Comparison of ENCODE assay signal across 8 cellular contexts in the genomic region with DNA sequence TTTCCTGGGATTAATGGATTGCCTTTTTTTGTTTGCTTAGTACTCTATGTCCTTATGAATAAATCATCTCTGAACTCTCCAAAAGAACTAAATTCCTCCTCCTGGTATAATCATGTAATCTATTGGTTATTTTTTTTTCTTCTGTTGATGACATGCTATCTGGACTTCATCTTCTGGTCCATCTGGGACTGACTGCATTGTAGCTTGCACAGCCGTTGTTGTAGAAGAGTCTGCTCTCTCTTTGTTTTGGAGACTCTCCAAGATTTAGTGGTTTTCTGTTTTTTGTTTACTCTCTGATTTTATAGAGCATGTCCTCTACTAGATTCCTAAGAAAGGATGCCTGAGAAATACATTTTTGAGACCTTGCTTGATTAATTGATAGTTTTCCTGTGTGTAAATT. TPM values are rescaled to one million over a fixed set of nuclear protein-coding genes. Genes with fewer than 3 reads are reported as not detected.
A peak's percentile ranks its signal among the peaks of the same experiment; 100 is the strongest.
DNase-seq lines count a peak whose midpoint lies in the region; TF ChIP-seq lines count a peak whose summit lies in the region.

No MANE protein-coding gene starts in this region.

- POLR2A ChIA-PET in GM10248 (lab: Yijun Ruan, JAX): no interaction called here

- H4K8ac ChIP-seq in mesenchymal stem cell (ENCODE audit: low read length): no peak overlapping the region

- intact Hi-C loops in posterior vena cava (cut with DNase I): no loop called here
- intact Hi-C loops in activated T-helper 2 cell treated with anti-CD3 and anti-CD28 coated beads, Interferon-gamma antibody, Interleukin-2, Interleukin-4, amounts not matched to agents 10 μg/mL and 5 μg/mL and 100 μg/mL, durations not matched to agents 14 hours and 24 hours and 36 hours (cut with micrococcal nuclease): no loop called here

- H2BK120ac ChIP-seq in mesenchymal stem cell (ENCODE audit: low read depth, low read length): no peak overlapping the region

- CTCF ChIA-PET in GM10248 (lab: Yijun Ruan, JAX): no interaction called here

- no peaks in the 10 kb centered on the region for H3K27me3 ChIP-seq in brain microvascular endothelial cell (replicated peaks)
- H3K27me3 ChIP-seq in mesenchymal stem cell (ENCODE audit: control insufficient read depth in 1 of 2, insufficient read depth in 1 of 2, low read length in 2 of 2): no peaks in the 10 kb centered on the region

- no peaks in the 10 kb centered on the region for H3K9me3 ChIP-seq in mesenchymal stem cell (ENCODE audit: control insufficient read depth, low read length)

- H3K9me3 Mint-ChIP-seq in activated T-helper 2 cell treated with anti-CD3 and anti-CD28 coated beads, Interferon-gamma antibody, Interleukin-2, Interleukin-4, amounts not matched to agents 10 μg/mL and 5 μg/mL and 100 μg/mL, durations not matched to agents 14 hours and 24 hours and 36 hours: no peaks in the 10 kb centered on the region

- peak overlapping the region; percentile 42 for H3K9ac ChIP-seq in mesenchymal stem cell (ENCODE audit: low read length)

- no peak overlapping the region for H2AFZ ChIP-seq in mesenchymal stem cell (ENCODE audit: low read depth, low read length)

- H3K4ac ChIP-seq in mesenchymal stem cell (ENCODE audit: low read depth in 1 of 2, low read length in 2 of 2): no peak overlapping the region

- 0% methylated on average over 1 of the region's 1 CpG for WGBS in mesenchymal stem cell

- H3K4me1 ChIP-seq in mesenchymal stem cell (ENCODE audit: control insufficient read depth, insufficient read depth, low read depth, low read length): peaks cover 3% of the 10 kb centered on the region

- H3K14ac ChIP-seq in mesenchymal stem cell (ENCODE audit: low read length in 2 of 2): no peak overlapping the region

- no peak overlapping the region for H3K18ac ChIP-seq in mesenchymal stem cell (ENCODE audit: low read depth in 1 of 2, low read length in 2 of 2)

- TF ChIP-seq CTCF in AG10803 (conservative IDR thresholded peaks at IDR 0.05; ENCODE audit: low read length) (no peak), brain microvascular endothelial cell (IDR thresholded peaks at IDR 0.05; ENCODE audit: low read depth, low read length, missing control alignments) (no peak), GM10248 (IDR thresholded peaks at IDR 0.05; ENCODE audit: control extremely low read depth, extremely low read depth, low read depth, missing control alignments) (no peak)

- no peak overlapping the region for H2BK12ac ChIP-seq in mesenchymal stem cell (ENCODE audit: low read length in 2 of 2)

- peaks cover 1% of the 10 kb centered on the region for H3K79me1 ChIP-seq in mesenchymal stem cell (replicated peaks; ENCODE audit: low read length, poor library complexity, severe bottlenecking)

- no peak overlapping the region for H2BK5ac ChIP-seq in mesenchymal stem cell (ENCODE audit: low read depth, low read length, poor library complexity, severe bottlenecking)

- H3K27ac ChIP-seq in brain microvascular endothelial cell (no peak overlapping the region), mesenchymal stem cell (ENCODE audit: low read length, poor library complexity, severe bottlenecking) (no peak overlapping the region)

- H3K4me3 Mint-ChIP-seq in activated T-helper 2 cell treated with anti-CD3 and anti-CD28 coated beads, Interferon-gamma antibody, Interleukin-2, Interleukin-4, amounts not matched to agents 10 μg/mL and 5 μg/mL and 100 μg/mL, durations not matched to agents 14 hours and 24 hours and 36 hours (ENCODE audit: low read depth): no peak overlapping the region

- no peaks in the 10 kb centered on the region for H3K27me3 Mint-ChIP-seq in activated T-helper 2 cell treated with anti-CD3 and anti-CD28 coated beads, Interferon-gamma antibody, Interleukin-2, Interleukin-4, amounts not matched to agents 10 μg/mL and 5 μg/mL and 100 μg/mL, durations not matched to agents 14 hours and 24 hours and 36 hours (ENCODE audit: low read depth)

- H4K91ac ChIP-seq in mesenchymal stem cell (ENCODE audit: low read length): no peak overlapping the region

- DNase-seq in AG10803 (ENCODE audit: low read depth) (peak; percentile 86), LHCN-M2 (ENCODE audit: low read depth) (peak; percentile 91), brain microvascular endothelial cell (peak; percentile 60), mesenchymal stem cell (peak; percentile 84), posterior vena cava (ENCODE audit: low spot score) (no peak), HuH-7.5 (ENCODE audit: low spot score) (no peak), GM10248 (ENCODE audit: extremely low spot score) (no peak)
- no peak for DNase-seq in activated T-helper 2 cell treated with anti-CD3 and anti-CD28 coated beads, Interferon-gamma antibody, Interleukin-2, Interleukin-4, amounts not matched to agents 10 μg/mL and 5 μg/mL and 100 μg/mL, durations not matched to agents 14 hours and 24 hours and 36 hours (ENCODE audit: low spot score)

- H3K4me3 ChIP-seq in AG10803 (ENCODE audit: low read length): no peak overlapping the region
- H3K4me3 ChIP-seq in brain microvascular endothelial cell (ENCODE audit: low read depth, low read length): no peak overlapping the region
- no peak overlapping the region for H3K4me3 ChIP-seq in mesenchymal stem cell (ENCODE audit: insufficient read depth in 1 of 2, low read depth in 1 of 2, low read length in 2 of 2)

- H3K4me1 Mint-ChIP-seq in activated T-helper 2 cell treated with anti-CD3 and anti-CD28 coated beads, Interferon-gamma antibody, Interleukin-2, Interleukin-4, amounts not matched to agents 10 μg/mL and 5 μg/mL and 100 μg/mL, durations not matched to agents 14 hours and 24 hours and 36 hours (ENCODE audit: low read depth): peaks cover 64% of the 10 kb centered on the region

- H2AK5ac ChIP-seq in mesenchymal stem cell (ENCODE audit: low read length, severe bottlenecking): no peak overlapping the region

- in situ Hi-C loops in brain microvascular endothelial cell (cut with HindIII; ENCODE audit: low pct_ligation_motif_present, low sequenced_read_pairs): no loop called here

- H3K36me3 Mint-ChIP-seq in activated T-helper 2 cell treated with anti-CD3 and anti-CD28 coated beads, Interferon-gamma antibody, Interleukin-2, Interleukin-4, amounts not matched to agents 10 μg/mL and 5 μg/mL and 100 μg/mL, durations not matched to agents 14 hours and 24 hours and 36 hours (ENCODE audit: low read depth): peaks cover 15% of the 10 kb centered on the region

- no peaks in the 10 kb centered on the region for H3K36me3 ChIP-seq in brain microvascular endothelial cell (replicated peaks)
- H3K36me3 ChIP-seq in mesenchymal stem cell (ENCODE audit: control insufficient read depth in 1 of 2, insufficient read depth in 2 of 2, low read depth in 1 of 2, low read length in 2 of 2): peaks cover 0 to 10% of the 10 kb centered on the region in 2 experiments

- H3K27ac Mint-ChIP-seq in activated T-helper 2 cell treated with anti-CD3 and anti-CD28 coated beads, Interferon-gamma antibody, Interleukin-2, Interleukin-4, amounts not matched to agents 10 μg/mL and 5 μg/mL and 100 μg/mL, durations not matched to agents 14 hours and 24 hours and 36 hours: no peak overlapping the region

- H2BK15ac ChIP-seq in mesenchymal stem cell (ENCODE audit: low read depth, poor library complexity, severe bottlenecking): no peak overlapping the region

- H3K23ac ChIP-seq in mesenchymal stem cell (ENCODE audit: low read length in 2 of 2): no peak overlapping the region

- no peak overlapping the region for H3K4me2 ChIP-seq in mesenchymal stem cell (ENCODE audit: low read length, poor library complexity, severe bottlenecking)

RNA-seq across cellular contexts. Expression of a gene that starts 19.1 kb away (rescaled TPM):
- total RNA-seq in LHCN-M2 (2014; rRNA removed): 11.7 and 16.4 TPM in 2 replicates
- 8.3 TPM for polyA plus RNA-seq in LHCN-M2 (2012)
- 22.3 TPM for polyA plus RNA-seq in mesenchymal stem cell (2013, experiment 1 of 2)
- 21.7 TPM for polyA plus RNA-seq in mesenchymal stem cell (2013, experiment 2 of 2)
- 10 to 100 TPM; 37.8 to 43.1 TPM for total RNA-seq in posterior vena cava
- 97.8 and 101 TPM in 2 replicates for total RNA-seq in activated T-helper 2 cell treated with anti-CD3 and anti-CD28 coated beads, Interferon-gamma antibody, Interleukin-2, Interleukin-4, amounts not matched to agents 10 μg/mL and 5 μg/mL and 100 μg/mL, durations not matched to agents 14 hours and 24 hours and 36 hours

RNA-seq across cellular contexts. Expression of a gene that starts 50.3 kb away (rescaled TPM):
- total RNA-seq in LHCN-M2 (2014; rRNA removed) (2.2 and 2.6 TPM in 2 replicates), posterior vena cava (1 to 10 TPM; 4.2 to 4.3 TPM)
- 0.92 TPM for polyA plus RNA-seq in LHCN-M2 (2012)
- polyA plus RNA-seq in mesenchymal stem cell (2013, experiment 1 of 2): 1.6 TPM
- 2.0 TPM for polyA plus RNA-seq in mesenchymal stem cell (2013, experiment 2 of 2)
- total RNA-seq in activated T-helper 2 cell treated with anti-CD3 and anti-CD28 coated beads, Interferon-gamma antibody, Interleukin-2, Interleukin-4, amounts not matched to agents 10 μg/mL and 5 μg/mL and 100 μg/mL, durations not matched to agents 14 hours and 24 hours and 36 hours: 0.74 and 0.89 TPM in 2 replicates

Comparison
In these comparisons a context has a peak if more than half of its experiments do, and no peak if none do; other contexts are left out.
1. DNase-seq: peak in AG10803 (single experiment), LHCN-M2 (single experiment), brain microvascular endothelial cell (single experiment) and mesenchymal stem cell (single experiment); none in posterior vena cava (single experiment), HuH-7.5 (single experiment), GM10248 (single experiment) and activated T-helper 2 cell treated with anti-CD3 and anti-CD28 coated beads, Interferon-gamma antibody, Interleukin-2, Interleukin-4, amounts not matched to agents 10 μg/mL and 5 μg/mL and 100 μg/mL, durations not matched to agents 14 hours and 24 hours and 36 hours (single experiment).